ENCODE assay signal across 10 cellular contexts in genomic region chr21:41431788-41432548, GRCh38.
DNase-seq lines count a peak whose midpoint lies in the region; ATAC-seq lines count a peak whose summit lies in the region.
"Had no signal": no experiment of that assay in that cellular context is flagged by ENCODE, and none has a peak within 500 bp of the region (broad histone marks: within the 10 kb centered on the region; RNA-seq: fewer than 3 reads in every experiment).

No MANE protein-coding gene starts in this region.

- ATAC-seq in GM18511 (IDR thresholded peaks at IDR 0.05; ENCODE audit: unreplicated experiment) = peak; percentile 90
- peak; percentile 66 for ATAC-seq in GM19467 (IDR thresholded peaks at IDR 0.05; ENCODE audit: unreplicated experiment)
- ATAC-seq in HG03066 (IDR thresholded peaks at IDR 0.05; ENCODE audit: low read depth, unreplicated experiment) = peak; percentile 86

- intact Hi-C loops in posterior cingulate gyrus (cut with DNase I) = no loop called here

- DNase-seq in germinal center (ENCODE audit: low spot score) (peak; percentile 81), epidermal melanocyte (ENCODE audit: insufficient read length, low spot score) (no peak), DMS153 treated with DMSO at 0.1 percent for 48 hours (lab: John Stamatoyannopoulos, UW; ENCODE audit: unreplicated experiment) (no peak), posterior cingulate gyrus (no peak)
- DNase-seq in effector CD4-positive, alpha-beta T cell = no peak
- DNase-seq: DMS 273 treated with DMSO at 0.1 percent for 48 hours, stomach had no signal
